In the genomic region with DNA sequence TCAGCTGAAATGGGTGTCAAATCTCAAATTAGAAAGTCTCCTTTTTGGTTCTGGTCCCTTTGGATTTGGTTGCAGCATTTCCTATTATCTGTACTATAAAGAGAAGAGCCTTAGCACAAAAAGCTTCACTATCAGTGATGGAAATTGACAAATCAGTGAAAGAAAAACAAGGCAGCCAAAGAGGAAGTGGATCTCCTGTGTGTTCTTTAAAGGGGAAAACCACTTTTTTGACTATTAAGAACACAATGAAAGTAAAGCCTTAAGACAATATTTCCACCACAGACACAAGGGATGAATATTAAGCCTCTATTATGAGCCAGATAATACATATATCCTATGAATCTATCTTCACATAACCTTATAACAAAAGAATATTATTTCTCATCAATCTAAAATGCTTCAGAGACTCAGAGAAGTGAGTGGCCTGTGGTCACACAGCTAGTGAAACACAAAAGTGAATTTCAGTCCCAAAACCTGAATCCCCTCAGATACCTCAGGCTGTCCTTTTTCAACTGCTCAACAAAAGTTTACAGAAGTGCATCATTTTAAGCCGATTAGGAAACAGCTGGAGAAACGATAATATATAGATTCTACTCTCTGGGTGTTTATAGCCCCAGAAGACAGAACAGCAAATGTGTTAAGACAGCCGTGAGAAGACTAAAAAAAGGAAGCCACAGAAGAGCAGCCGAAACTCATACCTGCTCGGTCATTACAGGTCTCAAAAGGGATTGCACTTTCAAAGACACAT, we compare ENCODE assay signal across 1 cellular context.
A peak's percentile ranks its signal among the peaks of the same experiment; 100 is the strongest.
TF ChIP-seq lines count a peak whose summit lies in the region.

No MANE protein-coding gene starts in this region.

TF ChIP-seq in GM12878, 131 proteins besides CTCF, POLR2A, EP300 and RAD21 (continued from another document and continues in another):
- 0 out of 2 replicates have a peak, but pooled peaks have one; percentile 22 for TF ChIP-seq MLLT1 (IDR thresholded peaks at IDR 0.05)
- TF ChIP-seq SMARCA5 (IDR thresholded peaks at IDR 0.05) = no peak
- TF ChIP-seq POLR2AphosphoS2 (IDR thresholded peaks at IDR 0.05; ENCODE audit: low read depth, low read length) = no peak
- TF ChIP-seq ZSCAN29 (IDR thresholded peaks at IDR 0.05) = no peak
- no peak for TF ChIP-seq ATF3 (IDR thresholded peaks at IDR 0.05; ENCODE audit: borderline replicate concordance, extremely low read depth, low read depth, low read length)
- no peak for TF ChIP-seq NFYA (IDR thresholded peaks at IDR 0.05; ENCODE audit: borderline replicate concordance, low read depth, low read length)
- TF ChIP-seq PRDM15 (CRISPR knock-in tag; IDR thresholded peaks at IDR 0.05) = no peak
- no peak for TF ChIP-seq JUND (IDR thresholded peaks at IDR 0.05; ENCODE audit: low read depth, low read length)
- TF ChIP-seq FOXM1 (IDR thresholded peaks at IDR 0.05; ENCODE audit: low read depth, low read length) = peak; percentile 30; the same call in 1 of the 2 replicates
- TF ChIP-seq LARP7 (IDR thresholded peaks at IDR 0.05) = no peak
- TF ChIP-seq FOXK2 (IDR thresholded peaks at IDR 0.05) = no peak
- TF ChIP-seq, protein P1, sequence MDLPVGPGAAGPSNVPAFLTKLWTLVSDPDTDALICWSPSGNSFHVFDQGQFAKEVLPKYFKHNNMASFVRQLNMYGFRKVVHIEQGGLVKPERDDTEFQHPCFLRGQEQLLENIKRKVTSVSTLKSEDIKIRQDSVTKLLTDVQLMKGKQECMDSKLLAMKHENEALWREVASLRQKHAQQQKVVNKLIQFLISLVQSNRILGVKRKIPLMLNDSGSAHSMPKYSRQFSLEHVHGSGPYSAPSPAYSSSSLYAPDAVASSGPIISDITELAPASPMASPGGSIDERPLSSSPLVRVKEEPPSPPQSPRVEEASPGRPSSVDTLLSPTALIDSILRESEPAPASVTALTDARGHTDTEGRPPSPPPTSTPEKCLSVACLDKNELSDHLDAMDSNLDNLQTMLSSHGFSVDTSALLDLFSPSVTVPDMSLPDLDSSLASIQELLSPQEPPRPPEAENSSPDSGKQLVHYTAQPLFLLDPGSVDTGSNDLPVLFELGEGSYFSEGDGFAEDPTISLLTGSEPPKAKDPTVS (IDR thresholded peaks at IDR 0.05; ENCODE audit: low read depth, low read length) = no peak
- TF ChIP-seq MYB (IDR thresholded peaks at IDR 0.05; ENCODE audit: borderline replicate concordance, low read depth, low read length) = no peak
- no peak for TF ChIP-seq NBN (IDR thresholded peaks at IDR 0.05)
- TF ChIP-seq BACH1 (IDR thresholded peaks at IDR 0.05; ENCODE audit: borderline replicate concordance) = no peak
- TF ChIP-seq ATF2 (IDR thresholded peaks at IDR 0.05; ENCODE audit: low read length) = peak; percentile 43
- no peak for TF ChIP-seq TAF1 (IDR thresholded peaks at IDR 0.05; ENCODE audit: borderline replicate concordance, low read depth, low read length)
- 0 out of 2 replicates have a peak, but pooled peaks have one; percentile 56 for TF ChIP-seq DPF2 (IDR thresholded peaks at IDR 0.05)
- TF ChIP-seq EED (IDR thresholded peaks at IDR 0.05; ENCODE audit: low read depth) = 0 out of 2 replicates have a peak, but pooled peaks have one; percentile 39
- TF ChIP-seq ZNF207 (IDR thresholded peaks at IDR 0.05; ENCODE audit: borderline replicate concordance) = no peak
- TF ChIP-seq BMI1 (IDR thresholded peaks at IDR 0.05; ENCODE audit: borderline replicate concordance) = no peak
- peak; percentile 32; the same call in 1 of the 2 replicates for TF ChIP-seq IKZF1 (conservative IDR thresholded peaks at IDR 0.05)
- no peak for TF ChIP-seq RELA (IDR thresholded peaks at IDR 0.05; ENCODE audit: borderline replicate concordance, partially characterized antibody)
- TF ChIP-seq TCF12 (IDR thresholded peaks at IDR 0.05; ENCODE audit: low read depth, low read length) = no peak
- TF ChIP-seq NFIC (IDR thresholded peaks at IDR 0.05; ENCODE audit: low read depth, low read length) = peak; percentile 76; the same call in 1 of the 2 replicates
- TF ChIP-seq MTA2 (IDR thresholded peaks at IDR 0.05; ENCODE audit: low read depth) = peak; percentile 62
- 0 out of 2 replicates have a peak, but pooled peaks have one; percentile 23 for TF ChIP-seq ZNF217 (IDR thresholded peaks at IDR 0.05)
- no peak for TF ChIP-seq YBX1 (IDR thresholded peaks at IDR 0.05)
- TF ChIP-seq CBX5 (IDR thresholded peaks at IDR 0.05; ENCODE audit: low read depth) = no peak
- TF ChIP-seq ETV6 (conservative IDR thresholded peaks at IDR 0.05 in 1 of 2, IDR thresholded peaks at IDR 0.05 in 1 of 2; ENCODE audit: borderline replicate concordance in 1 of 2, low read depth in 1 of 2) = no peak
- TF ChIP-seq CEBPB (IDR thresholded peaks at IDR 0.05; ENCODE audit: borderline replicate concordance in 1 of 2, low read depth in 2 of 2, low read length in 2 of 2) = peak in 1 of 2 experiments; percentile 61; a peak in 1 of 4 replicates
- TF ChIP-seq, protein P2, sequence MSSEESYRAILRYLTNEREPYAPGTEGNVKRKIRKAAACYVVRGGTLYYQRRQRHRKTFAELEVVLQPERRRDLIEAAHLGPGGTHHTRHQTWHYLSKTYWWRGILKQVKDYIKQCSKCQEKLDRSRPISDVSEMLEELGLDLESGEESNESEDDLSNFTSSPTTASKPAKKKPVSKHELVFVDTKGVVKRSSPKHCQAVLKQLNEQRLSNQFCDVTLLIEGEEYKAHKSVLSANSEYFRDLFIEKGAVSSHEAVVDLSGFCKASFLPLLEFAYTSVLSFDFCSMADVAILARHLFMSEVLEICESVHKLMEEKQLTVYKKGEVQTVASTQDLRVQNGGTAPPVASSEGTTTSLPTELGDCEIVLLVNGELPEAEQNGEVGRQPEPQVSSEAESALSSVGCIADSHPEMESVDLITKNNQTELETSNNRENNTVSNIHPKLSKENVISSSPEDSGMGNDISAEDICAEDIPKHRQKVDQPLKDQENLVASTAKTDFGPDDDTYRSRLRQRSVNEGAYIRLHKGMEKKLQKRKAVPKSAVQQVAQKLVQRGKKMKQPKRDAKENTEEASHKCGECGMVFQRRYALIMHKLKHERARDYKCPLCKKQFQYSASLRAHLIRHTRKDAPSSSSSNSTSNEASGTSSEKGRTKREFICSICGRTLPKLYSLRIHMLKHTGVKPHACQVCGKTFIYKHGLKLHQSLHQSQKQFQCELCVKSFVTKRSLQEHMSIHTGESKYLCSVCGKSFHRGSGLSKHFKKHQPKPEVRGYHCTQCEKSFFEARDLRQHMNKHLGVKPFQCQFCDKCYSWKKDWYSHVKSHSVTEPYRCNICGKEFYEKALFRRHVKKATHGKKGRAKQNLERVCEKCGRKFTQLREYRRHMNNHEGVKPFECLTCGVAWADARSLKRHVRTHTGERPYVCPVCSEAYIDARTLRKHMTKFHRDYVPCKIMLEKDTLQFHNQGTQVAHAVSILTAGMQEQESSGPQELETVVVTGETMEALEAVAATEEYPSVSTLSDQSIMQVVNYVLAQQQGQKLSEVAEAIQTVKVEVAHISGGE (CRISPR knock-in tag; IDR thresholded peaks at IDR 0.05) = no peak
- no peak for TF ChIP-seq HDGF (IDR thresholded peaks at IDR 0.05)
- no peak for TF ChIP-seq ESRRA (IDR thresholded peaks at IDR 0.05; ENCODE audit: low read length)
- TF ChIP-seq MEF2B (IDR thresholded peaks at IDR 0.05; ENCODE audit: partially characterized antibody, poor library complexity, severe bottlenecking) = peak; percentile 55
- TF ChIP-seq RELB (IDR thresholded peaks at IDR 0.05; ENCODE audit: low read depth) = peak; percentile 86
- TF ChIP-seq RBBP5 (conservative IDR thresholded peaks at IDR 0.05) = no peak
- no peak for TF ChIP-seq SIX5 (IDR thresholded peaks at IDR 0.05; ENCODE audit: low read depth, low read length, severe bottlenecking)
- TF ChIP-seq RUNX3 (IDR thresholded peaks at IDR 0.05; ENCODE audit: low read length) = peak; percentile 75
- 0 out of 2 replicates have a peak, but pooled peaks have one; percentile 13 for TF ChIP-seq JUNB (IDR thresholded peaks at IDR 0.05)
- no peak for TF ChIP-seq SMC3 (IDR thresholded peaks at IDR 0.05; ENCODE audit: borderline replicate concordance, low read length)
- TF ChIP-seq, protein P3, sequence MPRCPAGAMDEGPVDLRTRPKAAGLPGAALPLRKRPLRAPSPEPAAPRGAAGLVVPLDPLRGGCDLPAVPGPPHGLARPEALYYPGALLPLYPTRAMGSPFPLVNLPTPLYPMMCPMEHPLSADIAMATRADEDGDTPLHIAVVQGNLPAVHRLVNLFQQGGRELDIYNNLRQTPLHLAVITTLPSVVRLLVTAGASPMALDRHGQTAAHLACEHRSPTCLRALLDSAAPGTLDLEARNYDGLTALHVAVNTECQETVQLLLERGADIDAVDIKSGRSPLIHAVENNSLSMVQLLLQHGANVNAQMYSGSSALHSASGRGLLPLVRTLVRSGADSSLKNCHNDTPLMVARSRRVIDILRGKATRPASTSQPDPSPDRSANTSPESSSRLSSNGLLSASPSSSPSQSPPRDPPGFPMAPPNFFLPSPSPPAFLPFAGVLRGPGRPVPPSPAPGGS (IDR thresholded peaks at IDR 0.05; ENCODE audit: borderline replicate concordance, insufficient read depth, low read depth, low read length, poor library complexity, severe bottlenecking) = peak; percentile 37
- no peak for TF ChIP-seq NRF1 (conservative IDR thresholded peaks at IDR 0.05; ENCODE audit: low read depth, low read length)
- no peak for TF ChIP-seq SMAD5 (IDR thresholded peaks at IDR 0.05; ENCODE audit: low read depth)
- TF ChIP-seq SP1 (IDR thresholded peaks at IDR 0.05; ENCODE audit: low read depth, low read length) = no peak
- no peak for TF ChIP-seq SUPT20H (IDR thresholded peaks at IDR 0.05; ENCODE audit: borderline replicate concordance, control insufficient read depth, low read depth, low read length)
